ENCODE assay signal across 17 cellular contexts in the genomic region with DNA sequence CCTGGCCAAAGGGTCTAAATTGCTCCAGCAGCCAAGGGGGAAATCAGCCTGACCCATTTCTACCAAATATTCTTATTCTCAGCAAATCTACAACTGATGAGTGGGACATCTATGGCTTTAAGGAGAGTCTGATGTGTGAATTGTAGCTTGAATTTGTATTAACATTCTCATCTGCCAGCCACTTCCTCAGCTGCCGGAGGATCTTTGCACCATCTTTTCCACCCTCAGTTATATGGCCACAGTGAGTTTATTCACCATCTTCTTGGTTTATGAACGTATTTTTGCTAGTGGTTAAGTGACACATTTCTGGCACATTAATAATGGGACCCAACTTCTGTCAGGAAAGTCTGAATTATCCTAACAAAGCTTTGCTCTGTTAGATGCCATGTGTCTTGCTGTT.
DNase-seq lines count a peak whose midpoint lies in the region; ATAC-seq lines count a peak whose summit lies in the region.
"Had no signal": no experiment of that assay in that cellular context is flagged by ENCODE, and none has a peak within 500 bp of the region (broad histone marks: within the 10 kb centered on the region; RNA-seq: fewer than 3 reads in every experiment).

No MANE protein-coding gene starts in this region.

- no peaks in the 10 kb centered on the region for H3K9me3 Mint-ChIP-seq in activated CD4-positive, alpha-beta T cell treated with anti-CD3 and anti-CD28 coated beads for 36 hours (ENCODE audit: low read depth)
- no peaks in the 10 kb centered on the region for H3K9me3 Mint-ChIP-seq in activated T-helper 1 cell treated with anti-CD3 and anti-CD28 coated beads, Interleukin-12 subunit alpha, Interleukin-12 subunit beta, Interleukin-2, Interleukin-4 antibody, amounts not matched to agents 30 ng/mL and 10 ng/mL and 1 ng/mL, durations not matched to agents 14 hours and 24 hours and 36 hours
- no peaks in the 10 kb centered on the region for H3K9me3 Mint-ChIP-seq in stimulated activated effector memory CD8-positive, alpha-beta T cell treated with anti-CD3 and anti-CD28 coated beads, Interleukin-12 subunit alpha, Interleukin-12 subunit beta, amount 100 ng/mL, for 72 hours
- H3K9me3 Mint-ChIP-seq: CD8-positive, alpha-beta T cell had no signal

- H3K4me3 ChIP-seq in ectodermal cell (ENCODE audit: insufficient read depth, low read depth, low read length), result no peak overlapping the region
- H3K4me3 ChIP-seq: K562 had no signal

- no peaks in the 10 kb centered on the region for H3K9me3 ChIP-seq in ectodermal cell (ENCODE audit: control insufficient read depth, low read length)

- H3K4me1 Mint-ChIP-seq in activated CD4-positive, alpha-beta T cell treated with anti-CD3 and anti-CD28 coated beads for 36 hours, result peaks cover 2% of the 10 kb centered on the region
- H3K4me1 Mint-ChIP-seq in activated T-helper 1 cell treated with anti-CD3 and anti-CD28 coated beads, Interleukin-12 subunit alpha, Interleukin-12 subunit beta, Interleukin-2, Interleukin-4 antibody, amounts not matched to agents 30 ng/mL and 10 ng/mL and 1 ng/mL, durations not matched to agents 14 hours and 24 hours and 36 hours (ENCODE audit: low read depth), result peaks cover 32% of the 10 kb centered on the region
- peaks cover 37% of the 10 kb centered on the region for H3K4me1 Mint-ChIP-seq in stimulated activated effector memory CD8-positive, alpha-beta T cell treated with anti-CD3 and anti-CD28 coated beads, Interleukin-12 subunit alpha, Interleukin-12 subunit beta, amount 100 ng/mL, for 72 hours

- peaks cover 4% of the 10 kb centered on the region for H3K4me1 ChIP-seq in ectodermal cell (ENCODE audit: control insufficient read depth, insufficient read depth, low read length)

- peak overlapping the region; percentile 38 for H3K27ac ChIP-seq in ectodermal cell (ENCODE audit: insufficient read depth, low read depth, low read length, poor library complexity, severe bottlenecking)
- H3K27ac ChIP-seq: 22Rv1 had no signal

- H3K4me3 Mint-ChIP-seq in activated CD4-positive, alpha-beta T cell treated with anti-CD3 and anti-CD28 coated beads for 36 hours, result no peak overlapping the region
- H3K4me3 Mint-ChIP-seq in activated T-helper 1 cell treated with anti-CD3 and anti-CD28 coated beads, Interleukin-12 subunit alpha, Interleukin-12 subunit beta, Interleukin-2, Interleukin-4 antibody, amounts not matched to agents 30 ng/mL and 10 ng/mL and 1 ng/mL, durations not matched to agents 14 hours and 24 hours and 36 hours, result no peak overlapping the region
- H3K4me3 Mint-ChIP-seq in stimulated activated effector memory CD8-positive, alpha-beta T cell treated with anti-CD3 and anti-CD28 coated beads, Interleukin-12 subunit alpha, Interleukin-12 subunit beta, amount 100 ng/mL, for 72 hours, result peak overlapping the region; percentile 6
- H3K4me3 Mint-ChIP-seq: CD8-positive, alpha-beta T cell had no signal

- H3K36me3 Mint-ChIP-seq in activated CD4-positive, alpha-beta T cell treated with anti-CD3 and anti-CD28 coated beads for 36 hours (ENCODE audit: low read depth), result no peaks in the 10 kb centered on the region
- peaks cover 11% of the 10 kb centered on the region for H3K36me3 Mint-ChIP-seq in activated T-helper 1 cell treated with anti-CD3 and anti-CD28 coated beads, Interleukin-12 subunit alpha, Interleukin-12 subunit beta, Interleukin-2, Interleukin-4 antibody, amounts not matched to agents 30 ng/mL and 10 ng/mL and 1 ng/mL, durations not matched to agents 14 hours and 24 hours and 36 hours (ENCODE audit: low read depth)
- H3K36me3 Mint-ChIP-seq in stimulated activated effector memory CD8-positive, alpha-beta T cell treated with anti-CD3 and anti-CD28 coated beads, Interleukin-12 subunit alpha, Interleukin-12 subunit beta, amount 100 ng/mL, for 72 hours, result peaks cover 9% of the 10 kb centered on the region
- H3K36me3 Mint-ChIP-seq: CD8-positive, alpha-beta T cell had no signal

- H3K27me3 ChIP-seq in ectodermal cell (ENCODE audit: control insufficient read depth, insufficient read depth, low read length, poor library complexity, severe bottlenecking), result no peaks in the 10 kb centered on the region

- H3K27ac Mint-ChIP-seq in activated CD4-positive, alpha-beta T cell treated with anti-CD3 and anti-CD28 coated beads for 36 hours, result no peak overlapping the region
- H3K27ac Mint-ChIP-seq in activated T-helper 1 cell treated with anti-CD3 and anti-CD28 coated beads, Interleukin-12 subunit alpha, Interleukin-12 subunit beta, Interleukin-2, Interleukin-4 antibody, amounts not matched to agents 30 ng/mL and 10 ng/mL and 1 ng/mL, durations not matched to agents 14 hours and 24 hours and 36 hours, result peak overlapping the region; percentile 26
- peak overlapping the region; percentile 52 for H3K27ac Mint-ChIP-seq in stimulated activated effector memory CD8-positive, alpha-beta T cell treated with anti-CD3 and anti-CD28 coated beads, Interleukin-12 subunit alpha, Interleukin-12 subunit beta, amount 100 ng/mL, for 72 hours
- H3K27ac Mint-ChIP-seq: CD8-positive, alpha-beta T cell had no signal

- peak; percentile 30 for ATAC-seq in activated CD4-positive, alpha-beta T cell treated with anti-CD3 and anti-CD28 coated beads for 36 hours
- ATAC-seq in stimulated activated effector memory CD8-positive, alpha-beta T cell treated with anti-CD3 and anti-CD28 coated beads, Interleukin-12 subunit alpha, Interleukin-12 subunit beta, amount 100 ng/mL, for 72 hours, result peak; percentile 88
- ATAC-seq: CD8-positive, alpha-beta T cell; K562 had no signal

- POLR2A ChIA-PET in activated CD4-positive, alpha-beta T cell treated with anti-CD3 and anti-CD28 coated beads for 36 hours (lab: Charles Lee), result no interaction called here

- no peak for DNase-seq in activated CD4-positive, alpha-beta T cell treated with anti-CD3 and anti-CD28 coated beads for 36 hours
- DNase-seq in activated CD4-positive, alpha-beta T cell treated with anti-CD3 and anti-CD28 coated beads, Interleukin-2, amount 50 U/mL, for 4 hours, result no peak
- no peak for DNase-seq in activated T-helper 1 cell treated with anti-CD3 and anti-CD28 coated beads, Interleukin-12 subunit alpha, Interleukin-12 subunit beta, Interleukin-2, Interleukin-4 antibody, amounts not matched to agents 30 ng/mL and 10 ng/mL and 1 ng/mL, durations not matched to agents 14 hours and 24 hours and 36 hours (ENCODE audit: low spot score)
- no peak for DNase-seq in stimulated activated effector memory CD8-positive, alpha-beta T cell treated with anti-CD3 and anti-CD28 coated beads, Interleukin-12 subunit alpha, Interleukin-12 subunit beta, amount 100 ng/mL, for 72 hours (ENCODE audit: low spot score in 2 of 2)
- no peak for DNase-seq in pons (ENCODE audit: low spot score)
- DNase-seq in stimulated activated CD4-positive, alpha-beta T cell treated with anti-CD3 and anti-CD28 coated beads, Interleukin-2, amount 100 ng/mL, for 48 hours, result no peak
- no peak for DNase-seq in hepatic stellate cell (ENCODE audit: low spot score)
- DNase-seq: CD8-positive, alpha-beta T cell; DMS79; MV-4-11; NCI-H1417; NCI-H1930; NCI-H446 treated with DMSO at 0.1 percent for 48 hours; NCI-H774 had no signal

- peaks cover 11% of the 10 kb centered on the region for H3K27me3 Mint-ChIP-seq in activated CD4-positive, alpha-beta T cell treated with anti-CD3 and anti-CD28 coated beads for 36 hours
- H3K27me3 Mint-ChIP-seq in activated T-helper 1 cell treated with anti-CD3 and anti-CD28 coated beads, Interleukin-12 subunit alpha, Interleukin-12 subunit beta, Interleukin-2, Interleukin-4 antibody, amounts not matched to agents 30 ng/mL and 10 ng/mL and 1 ng/mL, durations not matched to agents 14 hours and 24 hours and 36 hours (ENCODE audit: insufficient read depth), result peaks cover 20% of the 10 kb centered on the region

- 94 to 96% methylated on average over 2 of the region's 2 CpGs for WGBS in ectodermal cell, 2 experiments

- H3K36me3 ChIP-seq in ectodermal cell (ENCODE audit: control insufficient read depth, insufficient read depth, low read length), result peaks cover 7% of the 10 kb centered on the region

- CTCF ChIA-PET in activated CD4-positive, alpha-beta T cell treated with anti-CD3 and anti-CD28 coated beads for 36 hours (lab: Charles Lee), result no interaction called here

- intact Hi-C loops in activated CD4-positive, alpha-beta T cell treated with anti-CD3 and anti-CD28 coated beads for 36 hours (cut with DNase I, micrococcal nuclease), result no loop called here
- intact Hi-C loops in activated T-helper 1 cell treated with anti-CD3 and anti-CD28 coated beads, Interleukin-12 subunit alpha, Interleukin-12 subunit beta, Interleukin-2, Interleukin-4 antibody, amounts not matched to agents 30 ng/mL and 10 ng/mL and 1 ng/mL, durations not matched to agents 14 hours and 24 hours and 36 hours (cut with micrococcal nuclease), result loop anchor here (1.0 kb wide), 1 partner anchor 12 kb away; no protein-coding TSS in a partner anchor
